ENCODE assay signal across 19 cellular contexts in the genomic region with DNA sequence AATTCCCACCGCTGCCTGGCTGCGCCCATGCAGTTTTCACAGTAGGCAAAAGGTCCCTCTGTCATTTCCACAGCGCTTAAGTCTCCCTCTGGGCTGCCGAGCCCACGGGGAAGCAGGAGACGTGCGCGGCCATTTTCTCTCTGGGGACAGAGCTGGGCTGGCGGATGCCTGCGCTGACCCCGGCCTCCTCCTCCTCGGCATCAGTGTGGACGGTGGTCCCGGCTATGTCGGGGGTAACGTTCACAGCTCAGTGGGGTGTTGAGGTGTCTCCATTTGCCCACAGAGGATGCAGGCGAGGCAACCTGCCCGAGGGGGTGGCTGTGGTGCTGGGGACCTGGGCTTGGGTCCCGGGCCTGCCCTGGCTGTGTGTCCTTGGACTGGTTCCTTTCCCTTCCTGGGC.
"Had no signal": no experiment of that assay in that cellular context is flagged by ENCODE, and none has a peak within 500 bp of the region (broad histone marks: within the 10 kb centered on the region; RNA-seq: fewer than 3 reads in every experiment).

No MANE protein-coding gene starts in this region.

- H3K27me3 ChIP-seq: MG63, SJCRH30 had no signal

- H3K4me3 ChIP-seq: MG63, SJCRH30, SK-N-MC had no signal

- H3K27ac ChIP-seq: SK-N-MC had no signal

- DNase-seq: Karpas-422, KG1, MG63, NCI-H1092, NCI-H1105 treated with DMSO at 0.1 percent for 48 hours, NCI-H1417 treated with DMSO at 0.1 percent for 48 hours, NCI-H146, NCI-H1694 treated with DMSO at 0.1 percent for 48 hours, NCI-H1930, NCI-H2081, NCI-H2107, NCI-H345, NCI-H446 treated with DMSO at 0.1 percent for 48 hours, NCI-H510A treated with DMSO at 0.1 percent for 48 hours, PC-3, SHP77 treated with DMSO at 0.1 percent for 48 hours, SJCRH30 had no signal

- H3K36me3 ChIP-seq: SJCRH30 had no signal

- H3K9me3 ChIP-seq: MG63, SJCRH30 had no signal

- ATAC-seq: Panc1, PC-3 had no signal
